ENCODE assay signal across 10 cellular contexts in the genomic region with DNA sequence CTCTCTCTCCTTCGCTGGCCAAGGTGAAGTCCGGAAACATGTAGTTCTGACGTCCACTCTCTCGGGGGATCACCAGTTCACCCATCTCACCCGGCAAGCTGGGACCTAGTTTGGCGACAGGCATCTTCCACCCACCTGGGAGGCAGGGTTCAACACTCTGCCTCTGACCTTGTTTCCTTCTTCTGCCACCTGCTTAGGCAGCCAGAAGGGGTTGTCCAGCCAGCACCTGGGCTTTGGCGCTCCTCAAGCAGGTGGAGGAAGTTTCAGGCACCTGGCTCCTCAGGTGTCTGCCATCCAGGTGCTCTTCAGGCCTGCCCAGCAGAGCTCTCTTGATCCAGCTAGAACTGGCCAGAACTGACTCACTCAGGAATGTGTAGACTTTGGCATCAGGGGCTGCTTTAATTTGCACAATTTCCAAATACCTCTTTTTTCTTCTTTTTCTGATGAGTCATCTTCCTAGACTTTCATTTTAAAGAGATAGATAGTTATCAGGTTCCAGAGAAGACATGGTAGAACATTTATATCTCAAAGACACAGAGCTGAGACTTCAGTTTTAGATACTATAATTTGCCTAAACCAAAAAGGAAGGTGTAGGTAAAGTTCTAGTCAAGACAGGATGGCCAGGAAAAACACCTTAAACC. TPM values are rescaled to one million over a fixed set of nuclear protein-coding genes. Genes with fewer than 3 reads are reported as not detected.
DNase-seq lines count a peak whose midpoint lies in the region; ATAC-seq, FAIRE-seq and TF ChIP-seq lines count a peak whose summit lies in the region.
"Not testable (repeated sequence)": the region's sequence is repeated elsewhere in the genome, so short reads cannot be mapped to it uniquely, and the experiment has no call there.
"Had no signal": no experiment of that assay in that cellular context is flagged by ENCODE, and none has a peak within 500 bp of the region (broad histone marks: within the 10 kb centered on the region; RNA-seq: fewer than 3 reads in every experiment).

No MANE protein-coding gene starts in this region.

- TF ChIP-seq POLR2A in A549 (IDR thresholded peaks at IDR 0.05; ENCODE audit: low read length); HCT116 (IDR thresholded peaks at IDR 0.05; ENCODE audit: borderline replicate concordance, extremely low read depth, insufficient read depth, insufficient read length); K562 (conservative IDR thresholded peaks at IDR 0.05): not testable (repeated sequence)

- H3K9me3 ChIP-seq in A549; HCT116 (ENCODE audit: control insufficient read depth in 1 of 2, insufficient read depth in 1 of 2, low read depth in 1 of 2, low read length in 2 of 2); K562 (replicated peaks; ENCODE audit: control insufficient read depth, insufficient read depth, low read depth, low read length): not testable (repeated sequence)

- H3K4me3 Mint-ChIP-seq in activated B cell treated with CpG ODN at 0.5 μM for 24 hours: not testable (repeated sequence)

- H3K79me2 ChIP-seq in HCT116 (ENCODE audit: insufficient read depth, low read length); K562 (ENCODE audit: control insufficient read depth, insufficient read depth, low read length): not testable (repeated sequence)

- H4K20me1 ChIP-seq in HCT116 (ENCODE audit: insufficient read depth); K562 (replicated peaks; ENCODE audit: control insufficient read depth, insufficient read depth, low read length): not testable (repeated sequence)

- not testable (repeated sequence) for TF ChIP-seq RAD21 in A549 (conservative IDR thresholded peaks at IDR 0.05 in 1 of 2, IDR thresholded peaks at IDR 0.05 in 1 of 2); HCT116 (IDR thresholded peaks at IDR 0.05; ENCODE audit: low read depth); K562 (CRISPR knock-in tag; conservative IDR thresholded peaks at IDR 0.05 in 1 of 2, IDR thresholded peaks at IDR 0.05 in 1 of 2)

- not testable (repeated sequence) for ATAC-seq in A549; HCT116; activated B cell treated with CpG ODN at 0.5 μM for 24 hours (ENCODE audit: low read depth); K562

- H3K27ac ChIP-seq in A549 (peak overlapping the region in 1 of 2 experiments; percentile 69; a peak in 1 of 6 replicates), HCT116 (ENCODE audit: low read depth, low read length) (peak overlapping the region; percentile 32; the same call in 1 of the 2 replicates), RWPE1 (peak overlapping the region; percentile 69), K562 (ENCODE audit: extremely low read depth, low read depth, low read length) (peak overlapping the region; percentile 34; the same call in 1 of the 3 replicates)

- not testable (repeated sequence) for H3K4me1 Mint-ChIP-seq in activated B cell treated with CpG ODN at 0.5 μM for 24 hours

- not testable (repeated sequence) for H3K36me3 Mint-ChIP-seq in activated B cell treated with CpG ODN at 0.5 μM for 24 hours (ENCODE audit: low read depth)

- not testable (repeated sequence) for TF ChIP-seq EP300 in A549 (IDR thresholded peaks at IDR 0.05); K562 (IDR thresholded peaks at IDR 0.05; ENCODE audit: low read length)

- H3K4me2 ChIP-seq in A549 (peak overlapping the region; percentile 48; the same call in 2 of the 3 replicates), HCT116 (ENCODE audit: low read length) (peak overlapping the region; percentile 17; the same call in 1 of the 2 replicates)
- H3K4me2 ChIP-seq in K562 (ENCODE audit: insufficient read depth, low read length): not testable (repeated sequence)

- DNase-seq in A549 (ENCODE audit: low read depth in 1 of 2, low spot score in 1 of 2); HCT116 (ENCODE audit: low read depth, low spot score); RWPE1 (ENCODE audit: low spot score); activated B cell treated with CpG ODN at 0.5 μM for 24 hours; K562 (ENCODE audit: extremely low read depth in 1 of 4, low spot score in 3 of 4): not testable (repeated sequence)
- DNase-seq in NCI-H2029 treated with DMSO at 0.1 percent for 48 hours (lab: John Stamatoyannopoulos, UW): peak; percentile 2
- DNase-seq in left kidney (ENCODE audit: low read depth, low spot score): peak; percentile 24

- not testable (repeated sequence) for FAIRE-seq in A549 (lab: Jason Lieb, UNC); K562 (lab: Jason Lieb, UNC)

- BruUV-seq in HCT116 (replicated peaks; lab: Mats Ljungman, UMichigan); K562 (replicated peaks; lab: Mats Ljungman, UMichigan): not testable (repeated sequence)

- POLR2A ChIA-PET in A549 (lab: Yijun Ruan, JAX); HCT116 (lab: Charles Lee); RWPE1 (lab: Yijun Ruan, JAX; ENCODE audit: low non-redundant PET); activated B cell treated with CpG ODN at 0.5 μM for 24 hours (lab: Charles Lee); K562 (lab: Yijun Ruan, JAX): not testable (repeated sequence)

- H3K4me1 ChIP-seq in A549; HCT116 (ENCODE audit: control insufficient read depth in 1 of 2, insufficient read depth in 2 of 2, low read length in 2 of 2); K562 (replicated peaks in 1 of 2; ENCODE audit: control insufficient read depth in 2 of 2, insufficient read depth in 2 of 2, low read length in 2 of 2): not testable (repeated sequence)

- H3K36me3 ChIP-seq in HCT116 (ENCODE audit: control insufficient read depth in 1 of 2, insufficient read depth in 2 of 2, low read length in 2 of 2); K562 (ENCODE audit: control insufficient read depth, insufficient read depth, low read length): not testable (repeated sequence)

- WGBS in A549 (ENCODE audit: missing lambda C conversion rate): 79% methylated on average over 6 of the region's 7 CpGs
- WGBS in K562 (ENCODE audit: insufficient coverage, low coverage, missing lambda C conversion rate): 75% methylated on average over 7 of the region's 7 CpGs

- not testable (repeated sequence) for H3K9me3 Mint-ChIP-seq in activated B cell treated with CpG ODN at 0.5 μM for 24 hours

- CTCF ChIA-PET in A549 (lab: Yijun Ruan, JAX); HCT116 (lab: Charles Lee); RWPE1 (lab: Yijun Ruan, JAX); activated B cell treated with CpG ODN at 0.5 μM for 24 hours (lab: Charles Lee); K562 (lab: Yijun Ruan, JAX; ENCODE audit: low intra/inter-chr PET ratio): not testable (repeated sequence)

- intact Hi-C loops in HCT116 (cut with micrococcal nuclease); activated B cell treated with CpG ODN at 0.5 μM for 24 hours (cut with micrococcal nuclease); K562 (cut with micrococcal nuclease): not testable (repeated sequence)

- not testable (repeated sequence) for H3K27me3 ChIP-seq in HCT116 (ENCODE audit: insufficient read depth, low read length); K562 (ENCODE audit: control insufficient read depth in 2 of 2, insufficient read depth in 2 of 2, low read length in 2 of 2)

- in situ Hi-C loops in K562 (cut with MboI): not testable (repeated sequence)

- RAD21 ChIA-PET in HCT116 (lab: Charles Lee; ENCODE audit: low non-redundant PET in 1 of 2, low total read pairs in 2 of 2, uncharacterized antibody in 2 of 2, unreplicated experiment in 2 of 2): not testable (repeated sequence)

- H3K9me1 ChIP-seq in K562 (ENCODE audit: control insufficient read depth, insufficient read depth, low read length): not testable (repeated sequence)

- H2AFZ ChIP-seq in HCT116 (ENCODE audit: low read depth, low read length, poor library complexity, severe bottlenecking); K562 (ENCODE audit: low read depth, low read length): not testable (repeated sequence)

- not testable (repeated sequence) for H3K4me3 ChIP-seq in A549; HCT116 (replicated peaks in 1 of 2; ENCODE audit: low read depth in 1 of 2, low read length in 2 of 2); K562

- H3K9me2 ChIP-seq in HCT116 (ENCODE audit: insufficient read depth): not testable (repeated sequence)

- TF ChIP-seq CTCF in A549 (IDR thresholded peaks at IDR 0.05); HCT116 (IDR thresholded peaks at IDR 0.05 in 2 of 3, conservative IDR thresholded peaks at IDR 0.05 in 1 of 3; ENCODE audit: borderline replicate concordance in 1 of 3, insufficient read depth in 1 of 3, low read depth in 2 of 3, low read length in 2 of 3); RWPE1 (conservative IDR thresholded peaks at IDR 0.05; ENCODE audit: low read depth); activated B cell treated with CpG ODN at 0.5 μM for 24 hours (IDR thresholded peaks at IDR 0.05); K562 (IDR thresholded peaks at IDR 0.05 in 2 of 3, conservative IDR thresholded peaks at IDR 0.05 in 1 of 3; ENCODE audit: insufficient read depth in 2 of 3, low read depth in 1 of 3, low read length in 3 of 3): not testable (repeated sequence)

- H3K27me3 Mint-ChIP-seq in activated B cell treated with CpG ODN at 0.5 μM for 24 hours: not testable (repeated sequence)

- not testable (repeated sequence) for H3K9ac ChIP-seq in HCT116 (ENCODE audit: low read length)
- H3K9ac ChIP-seq in K562 (ENCODE audit: insufficient read depth in 1 of 2, low read depth in 2 of 2, low read length in 2 of 2): peak overlapping the region in 1 of 2 experiments; percentile 52; a peak in 1 of 4 replicates

- peak overlapping the region; percentile 4 for H3K27ac Mint-ChIP-seq in activated B cell treated with CpG ODN at 0.5 μM for 24 hours

RNA-seq across cellular contexts. Expression of gene VPREB1, which starts 25.6 kb away (rescaled TPM):
- polyA plus RNA-seq in A549 (2011; rRNA removed) (not detected in 2 replicates), A549 (2017; fragmentation: RNase III; extraction: RNeasy Plus Mini Kit Qiagen cat#74134 plus additional on column Dnase treatment) (not detected in 3 replicates), K562 (2011; rRNA removed) (not detected in 2 replicates), K562 (2014; fragmentation: Illumina TruSeq; extraction: Trizol) (not detected in 2 replicates), K562 (2014; fragmentation: Nextera tagmentation; extraction: Ambion mirVana) (not detected), K562 (2014; rRNA removed) (not detected in 2 replicates)
- polyA plus RNA-seq in A549 (2012; cell fraction: cytosol; rRNA removed): not detected in 2 replicates
- polyA plus RNA-seq in A549 (2012; cell fraction: nucleus; rRNA removed): not detected in 2 replicates
- polyA minus RNA-seq in A549 (2011; rRNA and poly(A)+ RNA removed): not detected in 2 replicates
- total RNA-seq in HCT116 (2021; ENCODE audit: unreplicated experiment) (not detected), activated B cell treated with CpG ODN at 0.5 μM for 24 hours (not detected in 2 replicates), K562 (2014; rRNA removed) (not detected in 2 replicates), K562 (2014; rRNA removed; fragmentation: Illumina TruSeq; extraction: Trizol) (not detected in 2 replicates), K562 (2015; rRNA removed; fragmentation: Illumina TruSeq; extraction: Trizol) (not detected in 2 replicates), K562 (2021) (not detected in 2 replicates)
- not detected in 2 replicates for polyA plus RNA-seq in HCT116 (2012)
- not detected in 2 replicates for total RNA-seq in K562 (2011; cell fraction: chromatin; rRNA removed; ENCODE audit: low replicate concordance)
- not detected in 2 replicates for total RNA-seq in K562 (2011; cell fraction: nucleolus; rRNA removed)
- total RNA-seq in K562 (2011; cell fraction: nucleoplasm; rRNA removed): not detected in 2 replicates
- polyA plus RNA-seq in K562 (2011; cell fraction: cytosol; rRNA removed): not detected in 2 replicates
- not detected in 2 replicates for polyA plus RNA-seq in K562 (2011; cell fraction: nucleus; rRNA removed)
- polyA plus RNA-seq in K562 (2012): not detected in 2 replicates
- not detected in 2 replicates for polyA minus RNA-seq in K562 (2011; rRNA and poly(A)+ RNA removed)
- polyA minus RNA-seq in K562 (2011; cell fraction: cytosol; rRNA and poly(A)+ RNA removed): not detected in 2 replicates
- polyA minus RNA-seq in K562 (2011; cell fraction: nucleus; rRNA and poly(A)+ RNA removed): not detected in 2 replicates
- total RNA-seq: CD8-positive, alpha-beta memory T cell; G401; GM12878 had no signal
- polyA plus RNA-seq: CD8-positive, alpha-beta memory T cell; GM12878 had no signal
